7 cellular contexts compared by ENCODE assay signal in the genomic region with DNA sequence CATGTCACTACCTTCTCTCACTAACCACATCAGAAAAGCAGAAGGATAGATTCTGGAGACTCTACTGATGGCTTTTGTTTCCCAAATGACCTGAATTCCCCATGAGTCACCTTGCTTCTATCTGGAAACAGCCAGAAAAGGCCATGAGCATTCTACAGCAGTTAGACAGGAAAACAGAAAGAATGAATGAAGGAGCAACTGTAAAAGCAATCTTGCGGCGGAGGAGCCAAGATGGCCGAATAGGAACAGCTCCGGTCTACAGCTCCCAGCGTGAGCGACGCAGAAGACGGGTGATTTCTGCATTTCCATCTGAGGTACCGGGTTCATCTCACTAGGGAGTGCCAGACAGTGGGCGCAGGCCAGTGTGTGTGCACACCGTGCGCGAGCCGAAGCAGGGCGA.
DNase-seq lines count a peak whose midpoint lies in the region; ATAC-seq, FAIRE-seq and TF ChIP-seq lines count a peak whose summit lies in the region.
"Not testable (repeated sequence)": the region's sequence is repeated elsewhere in the genome, so short reads cannot be mapped to it uniquely, and the experiment has no call there.

No MANE protein-coding gene starts in this region.

- not testable (repeated sequence) for TF ChIP-seq RAD21 in K562 (CRISPR knock-in tag; conservative IDR thresholded peaks at IDR 0.05 in 1 of 2, IDR thresholded peaks at IDR 0.05 in 1 of 2)

- not testable (repeated sequence) for TF ChIP-seq EP300 in K562 (IDR thresholded peaks at IDR 0.05; ENCODE audit: low read length)

- not testable (repeated sequence) for FAIRE-seq in K562 (lab: Jason Lieb, UNC)

- H3K4me1 ChIP-seq in K562 (replicated peaks in 1 of 2; ENCODE audit: control insufficient read depth in 2 of 2, insufficient read depth in 2 of 2, low read length in 2 of 2); iPS-15b (ENCODE audit: control insufficient read depth, insufficient read depth, low read length); neural progenitor cell: not testable (repeated sequence)

- not testable (repeated sequence) for H3K9me3 Mint-ChIP-seq in neural progenitor cell

- intact Hi-C loops in K562 (cut with micrococcal nuclease): not testable (repeated sequence)

- H3K4me3 Mint-ChIP-seq in neural progenitor cell: not testable (repeated sequence)

- not testable (repeated sequence) for H3K9me1 ChIP-seq in K562 (ENCODE audit: control insufficient read depth, insufficient read depth, low read length)

- not testable (repeated sequence) for H4K20me1 ChIP-seq in K562 (replicated peaks; ENCODE audit: control insufficient read depth, insufficient read depth, low read length); neural progenitor cell (ENCODE audit: low read depth)

- BruUV-seq in K562 (replicated peaks; lab: Mats Ljungman, UMichigan): TSS peak; percentile 91

- H3K4me2 ChIP-seq in K562 (ENCODE audit: insufficient read depth, low read length): peak overlapping the region; percentile 66; the same call in 1 of the 2 replicates
- not testable (repeated sequence) for H3K4me2 ChIP-seq in neural progenitor cell

- not testable (repeated sequence) for TF ChIP-seq CTCF in K562 (IDR thresholded peaks at IDR 0.05 in 2 of 3, conservative IDR thresholded peaks at IDR 0.05 in 1 of 3; ENCODE audit: insufficient read depth in 2 of 3, low read depth in 1 of 3, low read length in 3 of 3); neural progenitor cell (IDR thresholded peaks at IDR 0.05)

- POLR2A ChIA-PET in K562 (lab: Yijun Ruan, JAX): not testable (repeated sequence)

- H3K9me3 ChIP-seq in K562 (replicated peaks; ENCODE audit: control insufficient read depth, insufficient read depth, low read depth, low read length); iPS-15b (ENCODE audit: control insufficient read depth, insufficient read depth, low read length); neural progenitor cell (ENCODE audit: low read depth): not testable (repeated sequence)

- not testable (repeated sequence) for H3K36me3 Mint-ChIP-seq in neural progenitor cell

- TF ChIP-seq POLR2A in K562 (conservative IDR thresholded peaks at IDR 0.05): not testable (repeated sequence)

- H3K27ac ChIP-seq in K562 (ENCODE audit: extremely low read depth, low read depth, low read length): 0 out of 3 replicates have a peak overlapping the region, but pooled peaks have one; percentile 48
- H3K27ac ChIP-seq in neural progenitor cell: not testable (repeated sequence)

- not testable (repeated sequence) for H3F3A ChIP-seq in neural progenitor cell (ENCODE audit: low read depth)

- H3K27me3 Mint-ChIP-seq in neural progenitor cell (ENCODE audit: insufficient read depth, low read depth): not testable (repeated sequence)

- in situ Hi-C loops in K562 (cut with MboI): not testable (repeated sequence)

- not testable (repeated sequence) for H3K4me1 Mint-ChIP-seq in neural progenitor cell

- not testable (repeated sequence) for H3K79me2 ChIP-seq in K562 (ENCODE audit: control insufficient read depth, insufficient read depth, low read length); neural progenitor cell (ENCODE audit: low read depth)

- H3K4me3 ChIP-seq in K562: peak overlapping the region; percentile 15; the same call in 1 of the 2 replicates
- H3K4me3 ChIP-seq in iPS-15b (ENCODE audit: low read depth, low read length): peak overlapping the region; percentile 28
- H3K4me3 ChIP-seq in neural progenitor cell: not testable (repeated sequence)

- DNase-seq in ELF-1 (ENCODE audit: low read depth, low spot score) (peak; percentile 10), Kasumi-1 (lab: John Stamatoyannopoulos, UW) (peak; percentile 2 to 3), NCI-H1105 treated with DMSO at 0.1 percent for 48 hours (lab: John Stamatoyannopoulos, UW) (peak; percentile 1), NCI-H748 (lab: John Stamatoyannopoulos, UW; ENCODE audit: unreplicated experiment) (peak; percentile 20), K562 (ENCODE audit: extremely low read depth in 1 of 4, low spot score in 3 of 4) (peak in 1 of 4 experiments; percentile 3)
- DNase-seq in neural progenitor cell (ENCODE audit: low spot score): not testable (repeated sequence)

- not testable (repeated sequence) for H3K27ac Mint-ChIP-seq in neural progenitor cell

- CTCF ChIA-PET in K562 (lab: Yijun Ruan, JAX; ENCODE audit: low intra/inter-chr PET ratio): not testable (repeated sequence)

- 13% methylated on average over 4 of the region's 15 CpGs for WGBS in K562 (ENCODE audit: insufficient coverage, low coverage, missing lambda C conversion rate)

- peak overlapping the region; percentile 95 for H2AFZ ChIP-seq in K562 (ENCODE audit: low read depth, low read length)
- H2AFZ ChIP-seq in neural progenitor cell (replicated peaks): peak overlapping the region; percentile 82

- H3K9ac ChIP-seq in K562 (ENCODE audit: insufficient read depth in 1 of 2, low read depth in 2 of 2, low read length in 2 of 2); iPS-15b (ENCODE audit: low read depth, low read length); neural progenitor cell: not testable (repeated sequence)

- H3K36me3 ChIP-seq in K562 (ENCODE audit: control insufficient read depth, insufficient read depth, low read length); iPS-15b (ENCODE audit: control insufficient read depth, insufficient read depth, low read length); neural progenitor cell: not testable (repeated sequence)

- peak; percentile 53 for ATAC-seq in K562

- not testable (repeated sequence) for H3K27me3 ChIP-seq in K562 (ENCODE audit: control insufficient read depth in 2 of 2, insufficient read depth in 2 of 2, low read length in 2 of 2); iPS-15b (ENCODE audit: control insufficient read depth, insufficient read depth, low read length); neural progenitor cell

TF ChIP-seq in K562, 482 proteins besides CTCF, POLR2A, EP300 and RAD21:
- peak in 1 of 3 experiments; percentile 64 for TF ChIP-seq YY1 (IDR thresholded peaks at IDR 0.05; ENCODE audit: borderline replicate concordance in 1 of 3, control insufficient read depth in 1 of 3, extremely low read depth in 1 of 3, insufficient read depth in 3 of 3, insufficient read length in 1 of 3, insufficient replicate concordance in 2 of 3, low read depth in 1 of 3, low read length in 2 of 3)
- peak; percentile 29; the same call in 1 of the 2 replicates for TF ChIP-seq EHMT2 (IDR thresholded peaks at IDR 0.05)
- TF ChIP-seq NFRKB (IDR thresholded peaks at IDR 0.05; ENCODE audit: low read depth): peak; percentile 87
- TF ChIP-seq ZNF24 (IDR thresholded peaks at IDR 0.05): peak; percentile 72
